Comparison of ENCODE assay signal across 8 cellular contexts in the genomic region with DNA sequence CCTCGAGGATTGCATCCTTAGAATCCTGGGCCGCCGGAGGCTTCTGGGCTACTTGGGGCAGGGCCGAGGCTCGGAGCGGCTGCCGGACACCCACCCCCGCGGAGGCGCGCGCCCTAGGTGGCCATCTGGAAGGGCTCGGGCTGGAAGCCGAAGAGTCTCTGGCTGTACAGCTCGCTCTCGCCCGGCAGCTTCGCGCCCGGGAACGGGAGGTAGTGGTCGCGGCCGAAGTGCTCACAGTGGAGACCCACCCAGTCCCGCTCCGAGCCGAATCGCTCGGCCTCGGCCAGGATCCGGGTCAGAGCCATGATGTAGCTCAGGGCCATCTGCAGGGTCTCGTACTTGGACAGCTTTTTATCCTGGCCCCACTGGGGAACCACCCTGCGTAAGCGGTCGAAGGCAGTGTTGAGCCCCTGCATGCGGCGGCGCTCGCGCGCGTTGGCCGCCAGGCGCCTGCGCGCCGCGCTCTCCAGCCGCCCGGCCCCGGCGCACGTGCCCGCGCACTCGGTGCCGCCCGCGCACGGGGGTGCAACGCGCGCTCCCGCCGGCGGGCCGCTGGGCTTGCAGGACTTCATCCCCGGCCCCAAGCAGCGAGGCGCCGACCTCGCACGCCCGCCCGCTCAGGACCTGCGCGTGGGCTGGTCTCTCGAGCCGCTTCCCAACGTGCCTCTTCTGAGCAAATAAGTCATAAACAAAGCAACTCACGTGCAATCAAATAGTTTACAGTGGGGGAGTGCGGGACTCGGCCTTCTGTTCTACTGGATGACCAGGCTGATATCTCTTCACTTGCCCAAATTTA. TPM values are rescaled to one million over a fixed set of nuclear protein-coding genes. Genes with fewer than 3 reads are reported as not detected.
DNase-seq lines count a peak whose midpoint lies in the region; ATAC-seq and TF ChIP-seq lines count a peak whose summit lies in the region.

No MANE protein-coding gene starts in this region.

- peaks cover 24% of the 10 kb centered on the region for H3K27me3 Mint-ChIP-seq in activated naive CD4-positive, alpha-beta T cell treated with anti-CD3 and anti-CD28 coated beads, Interleukin-2, amount 50 U/mL, for 24 hours

- no peaks in the 10 kb centered on the region for H3K36me3 Mint-ChIP-seq in activated naive CD4-positive, alpha-beta T cell treated with anti-CD3 and anti-CD28 coated beads, Interleukin-2, amount 50 U/mL, for 24 hours

- H3K4me1 ChIP-seq in upper lobe of right lung: peaks cover 13% of the 10 kb centered on the region

- H3K9me3 ChIP-seq in upper lobe of right lung: no peaks in the 10 kb centered on the region

- peak; percentile 15 for TF ChIP-seq CTCF in upper lobe of right lung (IDR thresholded peaks at IDR 0.05)

- H3K4me3 ChIP-seq in upper lobe of right lung: peak overlapping the region; percentile 66

- intact Hi-C loops in Right ventricle myocardium inferior (cut with DNase I) (no loop called here), upper lobe of right lung (cut with DNase I) (no loop called here)

- H3K4me1 Mint-ChIP-seq in activated naive CD4-positive, alpha-beta T cell treated with anti-CD3 and anti-CD28 coated beads, Interleukin-2, amount 50 U/mL, for 24 hours: peaks cover 3% of the 10 kb centered on the region

- peak; percentile 97 for ATAC-seq in GM19397 (IDR thresholded peaks at IDR 0.05; ENCODE audit: unreplicated experiment)
- ATAC-seq in HG03469 (IDR thresholded peaks at IDR 0.05; ENCODE audit: unreplicated experiment): peak; percentile 91
- peak; percentile 98 for ATAC-seq in Right ventricle myocardium inferior
- peak; percentile 99 for ATAC-seq in upper lobe of right lung

- H3K27me3 ChIP-seq in upper lobe of right lung: peaks cover 13% of the 10 kb centered on the region

- H3K27ac Mint-ChIP-seq in activated naive CD4-positive, alpha-beta T cell treated with anti-CD3 and anti-CD28 coated beads, Interleukin-2, amount 50 U/mL, for 24 hours: no peak overlapping the region

- H3K36me3 ChIP-seq in upper lobe of right lung: no peaks in the 10 kb centered on the region

- DNase-seq in COLO829 (ENCODE audit: low spot score) (peak; percentile 26), NCI-H82 treated with DMSO at 0.1 percent for 48 hours (lab: John Stamatoyannopoulos, UW; ENCODE audit: unreplicated experiment) (peak; percentile 52), Right ventricle myocardium inferior (ENCODE audit: missing footprints) (peak; percentile 82), nucleus accumbens (lab: John Stamatoyannopoulos, UW) (peak in 53 of 56 donors; percentile 21 to 89 (median 63)), upper lobe of right lung (peak; percentile 82)

- peak overlapping the region; percentile 85 for H3K4me3 Mint-ChIP-seq in activated naive CD4-positive, alpha-beta T cell treated with anti-CD3 and anti-CD28 coated beads, Interleukin-2, amount 50 U/mL, for 24 hours

- peak overlapping the region; percentile 30 for H3K27ac ChIP-seq in upper lobe of right lung

- H3K9me3 Mint-ChIP-seq in activated naive CD4-positive, alpha-beta T cell treated with anti-CD3 and anti-CD28 coated beads, Interleukin-2, amount 50 U/mL, for 24 hours: no peaks in the 10 kb centered on the region

RNA-seq across cellular contexts. Expression of a gene that starts 0.6 kb away (rescaled TPM):
- not detected for total RNA-seq in Right ventricle myocardium inferior
- total RNA-seq in upper lobe of right lung: not detected

Comparison
In these comparisons a context has a peak if more than half of its experiments do, and no peak if none do; other contexts are left out.
1. Peak in every context shown above with its lines: DNase-seq, ATAC-seq, H3K4me3 ChIP-seq and H3K27ac ChIP-seq.
2. DNase-seq: peak in every context shown above with its lines; median percentile 82 in Right ventricle myocardium inferior; 82 in upper lobe of right lung; 63 in nucleus accumbens; 52 in NCI-H82 treated with DMSO at 0.1 percent for 48 hours; 26 in COLO829.